Comparison of ENCODE assay signal across 23 cellular contexts in the genomic region with DNA sequence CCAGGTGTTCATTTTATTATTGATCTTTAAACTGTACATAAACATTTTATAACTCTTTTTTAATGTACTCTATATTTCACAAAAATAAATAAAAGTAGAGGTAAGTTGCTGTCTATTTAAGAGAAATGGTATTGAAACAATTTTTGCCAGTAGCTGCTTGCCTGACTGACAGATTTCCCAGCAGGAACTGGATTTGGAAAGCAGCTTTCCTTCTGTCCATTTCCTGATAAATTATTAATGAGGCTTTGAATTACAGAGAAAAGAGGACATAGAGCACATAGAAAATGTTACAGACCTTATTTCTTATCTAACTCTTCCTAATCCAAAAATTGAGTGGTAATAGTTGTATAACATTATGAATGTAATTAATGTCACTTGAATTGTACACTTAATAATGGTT.
"Had no signal": no experiment of that assay in that cellular context is flagged by ENCODE, and none has a peak within 500 bp of the region (broad histone marks: within the 10 kb centered on the region; RNA-seq: fewer than 3 reads in every experiment).

No MANE protein-coding gene starts in this region.

- H3K4me1 ChIP-seq: breast epithelium had no signal

- H3K27ac ChIP-seq: adrenal gland, breast epithelium, coronary artery, left lung, tibial artery had no signal

- FAIRE-seq: astrocyte, endometrium, TTC549 had no signal

- H3K4me3 ChIP-seq: adrenal gland, breast epithelium, coronary artery, left lung, tibial artery had no signal

- DNase-seq: activated CD4-positive, alpha-beta T cell treated with anti-CD3 and anti-CD28 coated beads for 36 hours; activated CD4-positive, alpha-beta T cell treated with anti-CD3 and anti-CD28 coated beads, Interleukin-2, amount 50 U/mL, for 48 hours; activated gamma-delta T cell; adrenal gland; erythroblast; foreskin melanocyte; glutamatergic neuron; hippocampal formation; islet precursor cell; left lung; posterior cingulate gyrus; retina; stimulated activated naive CD8-positive, alpha-beta T cell treated with anti-CD3 and anti-CD28 coated beads, Interleukin-15, Interleukin-2, amounts not matched to agents 100 U/mL and 50 U/mL, for 24 hours; substantia nigra; tibial artery had no signal

- ATAC-seq: activated CD4-positive, alpha-beta T cell treated with anti-CD3 and anti-CD28 coated beads for 36 hours; activated naive CD4-positive, alpha-beta T cell treated with anti-CD3 and anti-CD28 coated beads, Interleukin-2, amount 50 U/mL, for 72 hours; left lung; natural killer cell treated with Interleukin-12 subunit alpha and Interleukin-12 subunit beta and Interleukin-15 and Interleukin-18, amount 100 ng/mL, for 72 hours; stimulated activated naive CD8-positive, alpha-beta T cell treated with anti-CD3 and anti-CD28 coated beads, Interleukin-15, Interleukin-2, amounts not matched to agents 100 U/mL and 50 U/mL, for 24 hours; WTC11 had no signal

- H3K36me3 ChIP-seq: adrenal gland, breast epithelium, left lung, tibial artery had no signal

- H3K27me3 ChIP-seq: adrenal gland, breast epithelium, left lung, tibial artery had no signal

- H3K9me3 ChIP-seq: adrenal gland, breast epithelium, left lung, tibial artery had no signal
